In genomic region chr6:137729866-137730629, GRCh38 we compare ENCODE assay signal across 18 cellular contexts.
DNase-seq lines count a peak whose midpoint lies in the region; ATAC-seq and TF ChIP-seq lines count a peak whose summit lies in the region.
"Had no signal": no experiment of that assay in that cellular context is flagged by ENCODE, and none has a peak within 500 bp of the region (broad histone marks: within the 10 kb centered on the region; RNA-seq: fewer than 3 reads in every experiment).

No MANE protein-coding gene starts in this region.

- TF ChIP-seq CTCF in AG10803 (conservative IDR thresholded peaks at IDR 0.05; ENCODE audit: low read length) (no peak), IMR-90 (conservative IDR thresholded peaks at IDR 0.05; ENCODE audit: low read depth, low read length) (no peak), cardiac fibroblast (IDR thresholded peaks at IDR 0.05; ENCODE audit: low read depth, low read length) (no peak), stomach (IDR thresholded peaks at IDR 0.05) (no peak)

- DNase-seq in AG10803 (ENCODE audit: low read depth) (peak; percentile 88), IMR-90 (peak; percentile 34), cardiac fibroblast (ENCODE audit: low read depth in 2 of 2) (peak; percentile 75 to 85), SW 1271 (lab: John Stamatoyannopoulos, UW) (no peak), stomach (no peak)
- DNase-seq in stimulated activated CD8-positive, alpha-beta memory T cell treated with anti-CD3 and anti-CD28 coated beads, Interleukin-4, amount 100 ng/mL, for 48 hours = no peak
- DNase-seq: activated CD4-positive, alpha-beta T cell treated with anti-CD3 and anti-CD28 coated beads, Interleukin-2, amount 50 U/mL, for 4 hours; activated T-cell treated with anti-CD3 and anti-CD28 coated beads, Interleukin-2, amount 50 U/mL, for 1 hour; COR-L47; effector memory CD8-positive, alpha-beta T cell; NCI-H1694 treated with DMSO at 0.1 percent for 48 hours; NCI-H510A treated with DMSO at 0.1 percent for 48 hours; OCI-M1 had no signal

- H3K9me3 ChIP-seq in IMR-90 (ENCODE audit: control insufficient read depth, insufficient read depth, low read length) (no peaks in the 10 kb centered on the region), mesodermal cell (ENCODE audit: control insufficient read depth, low read length) (no peaks in the 10 kb centered on the region), stomach (no peaks in the 10 kb centered on the region)
- H3K9me3 ChIP-seq: gastroesophageal sphincter had no signal

- no peak overlapping the region for H3K4me3 ChIP-seq in AG10803 (ENCODE audit: low read length)
- no peak overlapping the region for H3K4me3 ChIP-seq in IMR-90 (ENCODE audit: insufficient read depth, low read depth, low read length)
- no peak overlapping the region for H3K4me3 ChIP-seq in cardiac fibroblast (replicated peaks in 1 of 2; ENCODE audit: low read depth in 2 of 2, low read length in 2 of 2)
- no peak overlapping the region for H3K4me3 ChIP-seq in mesodermal cell (ENCODE audit: extremely low read depth, insufficient read depth, low read length, poor library complexity, severe bottlenecking)
- H3K4me3 ChIP-seq in stomach = no peak overlapping the region
- H3K4me3 ChIP-seq: gastroesophageal sphincter, lung, SK-N-MC had no signal

- TF ChIP-seq POLR2A in IMR-90 (IDR thresholded peaks at IDR 0.05; ENCODE audit: low read depth, low read length) = no peak
- TF ChIP-seq POLR2A in stomach (IDR thresholded peaks at IDR 0.05) = no peak

- H2BK5ac ChIP-seq in IMR-90 (ENCODE audit: low read depth, low read length, poor library complexity, severe bottlenecking) = peak overlapping the region; percentile 74

- dilution Hi-C loops in IMR-90 (cut with HindIII; ENCODE audit: low sequenced_read_pairs, unreplicated experiment) = no loop called here

- 0 out of 2 replicates have a peak overlapping the region, but pooled peaks have one; percentile 26 for H3K14ac ChIP-seq in IMR-90 (replicated peaks; ENCODE audit: low read depth, low read length)

- ATAC-seq in IMR-90 (ENCODE audit: low read depth) (no peak), HG02852 (IDR thresholded peaks at IDR 0.05; ENCODE audit: unreplicated experiment) (no peak)
- ATAC-seq: effector memory CD8-positive, alpha-beta T cell had no signal

- no TSS peak for BruUV-seq in IMR-90 (replicated peaks; lab: Mats Ljungman, UMichigan)

- CTCF ChIA-PET in IMR-90 (lab: Yijun Ruan, JAX) = no interaction called here

- H3K4me2 ChIP-seq in IMR-90 (ENCODE audit: low read depth, low read length) = peak overlapping the region; percentile 20; the same call in 1 of the 2 replicates

- H4K91ac ChIP-seq in IMR-90 (ENCODE audit: insufficient read depth, low read depth, low read length) = no peak overlapping the region

- WGBS in IMR-90 (ENCODE audit: extremely low coverage in 2 of 2, insufficient read length in 1 of 2), 2 experiments = 60% methylated on average over 1 of the region's 6 CpGs; no CpG with 5 or more reads in 1 of the 2 experiments
- WGBS in mesodermal cell (ENCODE audit: insufficient coverage in 2 of 2), 2 experiments = 85 to 93% methylated on average over 3 of the region's 6 CpGs
- WGBS in stomach, 5 donors = 90 to 95% (median 93%) methylated on average over 6 of the region's 6 CpGs

- H2BK20ac ChIP-seq in IMR-90 (ENCODE audit: low read depth, low read length) = no peak overlapping the region

- no peak overlapping the region for H3K9ac ChIP-seq in IMR-90 (ENCODE audit: low read depth, low read length)

- TF ChIP-seq RAD21 in IMR-90 (IDR thresholded peaks at IDR 0.05; ENCODE audit: low read length) = no peak

- H3K36me3 ChIP-seq in IMR-90 (ENCODE audit: control insufficient read depth, insufficient read depth, low read length) = no peaks in the 10 kb centered on the region
- H3K36me3 ChIP-seq in mesodermal cell (ENCODE audit: control insufficient read depth, insufficient read depth, low read length) = no peaks in the 10 kb centered on the region
- no peaks in the 10 kb centered on the region for H3K36me3 ChIP-seq in stomach
- H3K36me3 ChIP-seq: gastroesophageal sphincter had no signal

- no peak for TF ChIP-seq EP300 in stomach (IDR thresholded peaks at IDR 0.05)

- peak overlapping the region; percentile 85 for H3K18ac ChIP-seq in IMR-90 (ENCODE audit: low read depth, low read length)

- H2BK15ac ChIP-seq in IMR-90 (ENCODE audit: low read depth, low read length) = no peak overlapping the region

- H3K4ac ChIP-seq in IMR-90 (ENCODE audit: low read depth, low read length) = no peak overlapping the region

- POLR2A ChIA-PET in IMR-90 (lab: Charles Lee; ENCODE audit: unreplicated experiment) = interaction anchor here (0.6 to 0.7 kb wide), 2 partner anchors 84 to 221 kb away, joined by 3 to 4 read pairs; no protein-coding TSS in a partner anchor

- H3K27me3 ChIP-seq in IMR-90 (ENCODE audit: control insufficient read depth, insufficient read depth, low read length) = no peaks in the 10 kb centered on the region
- H3K27me3 ChIP-seq in stomach = no peaks in the 10 kb centered on the region
- H3K27me3 ChIP-seq: gastroesophageal sphincter had no signal

- peaks cover 2% of the 10 kb centered on the region; the same call in 1 of the 2 replicates for H3K9me1 ChIP-seq in IMR-90 (ENCODE audit: insufficient read depth, low read length)

- H3K56ac ChIP-seq in IMR-90 (ENCODE audit: extremely low read depth, insufficient read depth, low read length) = no peak overlapping the region

- peak overlapping the region in 1 of 2 experiments; percentile 9; a peak in 1 of 4 replicates for H4K8ac ChIP-seq in IMR-90 (ENCODE audit: low read depth in 2 of 2, low read length in 2 of 2)

- intact Hi-C loops in IMR-90 (cut with micrococcal nuclease) (loop anchor here (5.0 kb wide), 2 partner anchors 37 to 142 kb away; no protein-coding TSS in a partner anchor), stomach (cut with DNase I; ENCODE audit: low total_unique reads) (no loop called here)

- no peak overlapping the region for H3K23ac ChIP-seq in IMR-90 (ENCODE audit: low read depth, low read length)

- H4K20me1 ChIP-seq in IMR-90 (ENCODE audit: insufficient read depth, low read length) = no peaks in the 10 kb centered on the region

- in situ Hi-C loops in IMR-90 (cut with MboI; ENCODE audit: low sequenced_read_pairs) = no loop called here

- H2BK120ac ChIP-seq in IMR-90 (ENCODE audit: low read depth, low read length) = no peak overlapping the region; the same call in 1 of the 2 replicates

- H3K27ac ChIP-seq in IMR-90 (ENCODE audit: insufficient read depth, low read length) = no peak overlapping the region
- H3K27ac ChIP-seq in mesodermal cell (ENCODE audit: low read depth, low read length, severe bottlenecking) = peak overlapping the region; percentile 63
- no peak overlapping the region for H3K27ac ChIP-seq in stomach
- H3K27ac ChIP-seq: gastroesophageal sphincter, SK-N-MC had no signal

- H2AFZ ChIP-seq in IMR-90 (replicated peaks; ENCODE audit: low read length, poor library complexity) = no peak overlapping the region

- peaks cover 17% of the 10 kb centered on the region for H3K4me1 ChIP-seq in IMR-90 (ENCODE audit: control insufficient read depth, insufficient read depth, low read length)
- peaks cover 7% of the 10 kb centered on the region for H3K4me1 ChIP-seq in mesodermal cell (ENCODE audit: control insufficient read depth, insufficient read depth, low read length, poor library complexity, severe bottlenecking)
- H3K4me1 ChIP-seq in stomach = peaks cover 0 to 28% (median 9%) of the 10 kb centered on the region in 4 donors

- no peaks in the 10 kb centered on the region for H3K79me1 ChIP-seq in IMR-90 (ENCODE audit: low read depth in 1 of 2, low read length in 2 of 2)

- no peak overlapping the region; the same call in 1 of the 2 replicates for H2AK5ac ChIP-seq in IMR-90 (ENCODE audit: low read depth, low read length)

- H4K5ac ChIP-seq in IMR-90 (ENCODE audit: low read depth, low read length) = peak overlapping the region; percentile 18; the same call in 1 of the 2 replicates

- no peak overlapping the region for H2AK9ac ChIP-seq in IMR-90 (replicated peaks; ENCODE audit: low read depth, low read length, poor library complexity)

TF ChIP-seq in IMR-90, 13 proteins besides CTCF, POLR2A, EP300 and RAD21:
- TF ChIP-seq CEBPB (IDR thresholded peaks at IDR 0.05; ENCODE audit: low read depth, low read length) (peak; percentile 40; the same call in 1 of the 2 replicates), NFE2L2 (IDR thresholded peaks at IDR 0.05; ENCODE audit: low read depth, low read length) (no peak)

Comparison
In these comparisons a context has a peak if more than half of its experiments do, and no peak if none do; other contexts are left out.
1. DNase-seq: peak in AG10803 (single experiment), IMR-90 (single experiment) and cardiac fibroblast (2 of 2); none in SW 1271 (0 of 2), stimulated activated CD8-positive, alpha-beta memory T cell treated with anti-CD3 and anti-CD28 coated beads, Interleukin-4, amount 100 ng/mL, for 48 hours (single experiment) and stomach (single experiment).